ENCODE assay signal across 25 cellular contexts in genomic region chr2:102632380-102633175, GRCh38. TPM values are rescaled to one million over a fixed set of nuclear protein-coding genes. Genes with fewer than 3 reads are reported as not detected.
DNase-seq lines count a peak whose midpoint lies in the region; ATAC-seq and TF ChIP-seq lines count a peak whose summit lies in the region.
"Had no signal": no experiment of that assay in that cellular context is flagged by ENCODE, and none has a peak within 500 bp of the region (broad histone marks: within the 10 kb centered on the region; RNA-seq: fewer than 3 reads in every experiment).

No MANE protein-coding gene starts in this region.

- H3K27ac Mint-ChIP-seq in activated naive CD4-positive, alpha-beta T cell treated with anti-CD3 and anti-CD28 coated beads, Interleukin-2, amount 50 U/mL, for 24 hours, result peak overlapping the region; percentile 19
- H3K27ac Mint-ChIP-seq in activated naive CD4-positive, alpha-beta T cell treated with anti-CD3 and anti-CD28 coated beads, Interleukin-2, amount 10 ng/mL, durations not matched to agents 7 days and 5 days, result no peak overlapping the region
- H3K27ac Mint-ChIP-seq: CD4-positive, alpha-beta memory T cell; T-helper 1 cell treated with Interleukin-12 subunit alpha and Interleukin-12 subunit beta and Interleukin-4 antibody, amounts not matched to agents 30 μg/mL and 1 μg/mL, for 36 hours; type B pancreatic cell had no signal

- peak overlapping the region; percentile 1 for H3K4me2 ChIP-seq in mammary epithelial cell (ENCODE audit: insufficient read depth, low read depth, low read length)

- H3K4me3 Mint-ChIP-seq in activated naive CD4-positive, alpha-beta T cell treated with anti-CD3 and anti-CD28 coated beads, Interleukin-2, amount 50 U/mL, for 24 hours, result no peak overlapping the region
- no peak overlapping the region for H3K4me3 Mint-ChIP-seq in activated naive CD4-positive, alpha-beta T cell treated with anti-CD3 and anti-CD28 coated beads, Interleukin-2, amount 10 ng/mL, durations not matched to agents 7 days and 5 days
- H3K4me3 Mint-ChIP-seq: CD4-positive, alpha-beta memory T cell; neural crest cell; T-helper 1 cell treated with Interleukin-12 subunit alpha and Interleukin-12 subunit beta and Interleukin-4 antibody, amounts not matched to agents 30 μg/mL and 1 μg/mL, for 36 hours; type B pancreatic cell had no signal

- CTCF ChIA-PET in activated naive CD4-positive, alpha-beta T cell treated with anti-CD3 and anti-CD28 coated beads, Interleukin-2, amount 10 ng/mL, durations not matched to agents 7 days and 5 days (lab: Charles Lee), result interaction anchor here (1.5 kb wide), 1 partner anchor 17 kb away, joined by 4 read pairs; no protein-coding TSS in a partner anchor
- CTCF ChIA-PET in mammary epithelial cell (lab: Charles Lee; ENCODE audit: low non-redundant PET), result interaction anchor here (0.5 kb wide), 1 partner anchor 204 kb away, joined by 3 read pairs; no protein-coding TSS in a partner anchor

- H3K27me3 Mint-ChIP-seq in activated naive CD4-positive, alpha-beta T cell treated with anti-CD3 and anti-CD28 coated beads, Interleukin-2, amount 50 U/mL, for 24 hours, result peaks cover 7% of the 10 kb centered on the region
- peaks cover 10% of the 10 kb centered on the region for H3K27me3 Mint-ChIP-seq in activated naive CD4-positive, alpha-beta T cell treated with anti-CD3 and anti-CD28 coated beads, Interleukin-2, amount 10 ng/mL, durations not matched to agents 7 days and 5 days
- H3K27me3 Mint-ChIP-seq: type B pancreatic cell had no signal

- H3K4me3 ChIP-seq in mammary epithelial cell (replicated peaks in 1 of 3; ENCODE audit: insufficient read depth in 1 of 3, low read depth in 2 of 3, low read length in 3 of 3), result no peak overlapping the region
- H3K4me3 ChIP-seq: pancreas, right atrium auricular region, SK-N-MC, spleen had no signal

- no peak for DNase-seq in activated naive CD4-positive, alpha-beta T cell treated with anti-CD3 and anti-CD28 coated beads, Interleukin-2, amount 10 ng/mL, durations not matched to agents 7 days and 5 days
- DNase-seq in mammary epithelial cell (peak; percentile 96), renal cortical epithelial cell (ENCODE audit: low read depth) (peak; percentile 13), T-helper 2 cell (no peak), NCI-H146 treated with DMSO at 0.1 percent for 48 hours (lab: John Stamatoyannopoulos, UW; ENCODE audit: unreplicated experiment) (no peak)
- DNase-seq: AML-193; amygdala; CD4-positive, alpha-beta memory T cell; effector CD4-positive, alpha-beta T cell; head of caudate nucleus; NCI-H1105; NCI-H1930; NCI-H526 treated with DMSO at 0.1 percent for 48 hours; pancreas; RPMI8226; spleen had no signal

- H4K20me1 ChIP-seq in mammary epithelial cell (ENCODE audit: insufficient read depth, low read length), result no peaks in the 10 kb centered on the region

- H3K9me3 Mint-ChIP-seq in activated naive CD4-positive, alpha-beta T cell treated with anti-CD3 and anti-CD28 coated beads, Interleukin-2, amount 50 U/mL, for 24 hours, result no peaks in the 10 kb centered on the region
- H3K9me3 Mint-ChIP-seq in activated naive CD4-positive, alpha-beta T cell treated with anti-CD3 and anti-CD28 coated beads, Interleukin-2, amount 10 ng/mL, durations not matched to agents 7 days and 5 days, result no peaks in the 10 kb centered on the region
- H3K9me3 Mint-ChIP-seq: CD4-positive, alpha-beta memory T cell; neural crest cell; T-helper 1 cell treated with Interleukin-12 subunit alpha and Interleukin-12 subunit beta and Interleukin-4 antibody, amounts not matched to agents 30 μg/mL and 1 μg/mL, for 36 hours; type B pancreatic cell had no signal

- intact Hi-C loops in mammary epithelial cell (cut with micrococcal nuclease), result no loop called here

- H3K36me3 ChIP-seq in mammary epithelial cell (ENCODE audit: insufficient read depth, low read length), result no peaks in the 10 kb centered on the region
- H3K36me3 ChIP-seq: pancreas, right atrium auricular region, spleen had no signal

- H3K27ac ChIP-seq in mammary epithelial cell (ENCODE audit: insufficient read depth, low read depth, low read length), result peak overlapping the region; percentile 77
- H3K27ac ChIP-seq: pancreas, right atrium auricular region, SK-N-MC, spleen had no signal

- H3K4me1 Mint-ChIP-seq in activated naive CD4-positive, alpha-beta T cell treated with anti-CD3 and anti-CD28 coated beads, Interleukin-2, amount 50 U/mL, for 24 hours, result peaks cover 7% of the 10 kb centered on the region
- H3K4me1 Mint-ChIP-seq in activated naive CD4-positive, alpha-beta T cell treated with anti-CD3 and anti-CD28 coated beads, Interleukin-2, amount 10 ng/mL, durations not matched to agents 7 days and 5 days, result no peaks in the 10 kb centered on the region
- H3K4me1 Mint-ChIP-seq: CD4-positive, alpha-beta memory T cell; neural crest cell had no signal

- no peaks in the 10 kb centered on the region for H3K9me3 ChIP-seq in mammary epithelial cell (replicated peaks; ENCODE audit: insufficient read depth, low read length)
- H3K9me3 ChIP-seq: pancreas, right atrium auricular region, spleen had no signal

- H3K36me3 Mint-ChIP-seq in activated naive CD4-positive, alpha-beta T cell treated with anti-CD3 and anti-CD28 coated beads, Interleukin-2, amount 50 U/mL, for 24 hours, result no peaks in the 10 kb centered on the region
- no peaks in the 10 kb centered on the region for H3K36me3 Mint-ChIP-seq in activated naive CD4-positive, alpha-beta T cell treated with anti-CD3 and anti-CD28 coated beads, Interleukin-2, amount 10 ng/mL, durations not matched to agents 7 days and 5 days
- H3K36me3 Mint-ChIP-seq: CD4-positive, alpha-beta memory T cell; type B pancreatic cell had no signal

- dilution Hi-C loops in mammary epithelial cell (cut with HindIII; ENCODE audit: low sequenced_read_pairs), result no loop called here

- peak overlapping the region; percentile 37 for H2AFZ ChIP-seq in mammary epithelial cell (ENCODE audit: low read depth, low read length)

- ATAC-seq in HG03432 (IDR thresholded peaks at IDR 0.05; ENCODE audit: unreplicated experiment), result peak; percentile 78
- ATAC-seq in HG02938 (IDR thresholded peaks at IDR 0.05; ENCODE audit: unreplicated experiment), result no peak
- ATAC-seq: pancreas had no signal

- TSS peak; percentile 68 for BruUV-seq in mammary epithelial cell (replicated peaks; lab: Mats Ljungman, UMichigan)

- in situ Hi-C loops in mammary epithelial cell (cut with MboI; ENCODE audit: low sequenced_read_pairs in 2 of 2), result no loop called here

- 36% methylated on average over 4 of the region's 4 CpGs for WGBS in mammary epithelial cell (ENCODE audit: low coverage, missing lambda C conversion rate)

- H3K79me2 ChIP-seq in mammary epithelial cell (ENCODE audit: insufficient read depth, low read length), result no peaks in the 10 kb centered on the region

- H3K27me3 ChIP-seq in mammary epithelial cell (ENCODE audit: insufficient read depth, low read length), result no peaks in the 10 kb centered on the region
- H3K27me3 ChIP-seq: pancreas, right atrium auricular region had no signal

- no peak for TF ChIP-seq CTCF in mammary epithelial cell (conservative IDR thresholded peaks at IDR 0.05 in 1 of 2, IDR thresholded peaks at IDR 0.05 in 1 of 2; ENCODE audit: extremely low read depth in 1 of 2, insufficient read depth in 1 of 2, low read depth in 1 of 2, low read length in 2 of 2)

- peaks cover 23% of the 10 kb centered on the region for H3K4me1 ChIP-seq in mammary epithelial cell (ENCODE audit: insufficient read depth, low read length)
- H3K4me1 ChIP-seq: pancreas, right atrium auricular region, spleen had no signal

- H3K9ac ChIP-seq in mammary epithelial cell (ENCODE audit: insufficient read depth, low read length), result peak overlapping the region; percentile 29

RNA-seq across cellular contexts. Expression of gene SLC9A2, which starts 13.2 kb away (rescaled TPM):
- total RNA-seq in mammary epithelial cell (under 1 TPM; 0.33 to 0.52 TPM), renal cortical epithelial cell (0.25 and 6.4 TPM in 2 replicates)
- 0.44 TPM for polyA plus RNA-seq in mammary epithelial cell
- polyA minus RNA-seq in mammary epithelial cell, result 0.62 TPM
- total RNA-seq: CD4-positive, alpha-beta memory T cell; fibroblast of villous mesenchyme had no signal
- polyA plus RNA-seq: CD4-positive, alpha-beta memory T cell had no signal

Comparison
In these comparisons a context has a peak if more than half of its experiments do, and no peak if none do; other contexts are left out.
1. DNase-seq: peak in mammary epithelial cell (single experiment) and renal cortical epithelial cell (single experiment); none in activated naive CD4-positive, alpha-beta T cell treated with anti-CD3 and anti-CD28 coated beads, Interleukin-2, amount 10 ng/mL, durations not matched to agents 7 days and 5 days (single experiment), T-helper 2 cell (0 of 5) and NCI-H146 treated with DMSO at 0.1 percent for 48 hours (single experiment).